Comparison of ENCODE assay signal across 8 cellular contexts in the genomic region with DNA sequence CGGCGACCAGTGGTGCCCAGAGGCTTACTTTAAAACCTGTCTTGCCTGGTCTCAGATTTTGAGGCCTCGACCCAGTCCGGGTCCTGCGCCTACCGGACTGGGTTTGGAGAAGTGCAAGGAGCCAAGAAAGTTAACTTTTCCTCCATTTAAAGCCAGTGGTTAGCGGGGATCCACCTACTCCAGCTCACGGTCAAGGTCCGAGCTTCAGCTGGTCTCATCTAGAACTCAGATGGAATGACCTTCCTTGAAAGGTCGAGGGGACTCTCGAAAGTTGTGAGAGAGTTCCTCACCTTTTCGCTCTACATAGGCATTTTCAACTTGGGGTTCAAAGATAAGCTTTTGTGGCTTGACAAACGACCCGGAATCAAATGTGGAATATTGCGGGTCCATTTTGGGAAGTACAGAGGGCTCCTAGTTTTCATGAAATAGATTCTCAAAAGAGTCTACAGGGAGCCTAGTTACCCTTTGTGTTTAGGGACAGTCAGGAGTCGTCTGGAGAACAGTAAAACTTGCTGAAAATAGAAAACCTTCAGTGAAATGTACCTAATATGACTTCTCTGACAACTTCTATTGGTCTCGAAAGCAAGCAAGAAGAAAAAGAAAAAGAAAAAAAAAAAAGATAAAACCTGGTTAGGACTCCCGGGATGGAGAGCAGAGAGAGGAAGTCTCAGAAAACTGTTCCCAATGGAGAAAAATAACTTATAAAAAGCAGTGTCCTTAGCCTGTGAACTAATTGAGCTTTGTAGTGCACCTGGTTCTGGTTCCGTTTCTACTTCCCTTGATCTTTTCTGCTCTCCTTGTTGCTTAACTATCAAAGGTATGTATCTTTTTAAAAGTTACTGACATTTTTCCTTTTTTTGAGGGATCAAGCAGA. TPM values are rescaled to one million over a fixed set of nuclear protein-coding genes. Genes with fewer than 3 reads are reported as not detected.
DNase-seq lines count a peak whose midpoint lies in the region; ATAC-seq and TF ChIP-seq lines count a peak whose summit lies in the region.

No MANE protein-coding gene starts in this region.

- H3K4me3 ChIP-seq in sigmoid colon, result peak overlapping the region; percentile 48 to 72 (median 63)

- TF ChIP-seq CTCF in sigmoid colon (IDR thresholded peaks at IDR 0.05), result no peak

- 12 to 14% methylated on average over 19 of the region's 19 CpGs for WGBS in sigmoid colon, 2 donors

- intact Hi-C loops in activated CD4-positive, alpha-beta memory T cell treated with anti-CD3 and anti-CD28 coated beads for 36 hours (cut with micrococcal nuclease), result loop anchor here (2.0 to 10.0 kb wide), 4 partner anchors 50 to 1009 kb away; a partner anchor contains a TSS
- intact Hi-C loops in sigmoid colon (cut with DNase I), result no loop called here

- H3K27ac Mint-ChIP-seq in activated CD4-positive, alpha-beta memory T cell treated with anti-CD3 and anti-CD28 coated beads for 36 hours, result no peak overlapping the region

- POLR2A ChIA-PET in activated CD4-positive, alpha-beta memory T cell treated with anti-CD3 and anti-CD28 coated beads for 36 hours (lab: Charles Lee), result interaction anchor here (0.5 to 0.9 kb wide), 2 partner anchors 125 to 726 kb away, joined by 3 to 4 read pairs; no protein-coding TSS in a partner anchor

- ATAC-seq in GM19328 (IDR thresholded peaks at IDR 0.05; ENCODE audit: unreplicated experiment) (no peak), HG02642 (IDR thresholded peaks at IDR 0.05; ENCODE audit: poor library complexity, unreplicated experiment) (no peak)
- ATAC-seq in activated CD4-positive, CD25-positive, alpha-beta regulatory T cell treated with anti-CD3 and anti-CD28 coated beads, Interleukin-2, amount 50 U/mL, for 24 hours, result no peak

- no peaks in the 10 kb centered on the region for H3K36me3 ChIP-seq in sigmoid colon

- H3K4me3 Mint-ChIP-seq in activated CD4-positive, alpha-beta memory T cell treated with anti-CD3 and anti-CD28 coated beads for 36 hours, result peak overlapping the region; percentile 90

- peak overlapping the region in 2 of 4 donors; percentile 34 to 47 for H3K27ac ChIP-seq in sigmoid colon

- H3K9me3 ChIP-seq in sigmoid colon, result no peaks in the 10 kb centered on the region

- CTCF ChIA-PET in activated CD4-positive, alpha-beta memory T cell treated with anti-CD3 and anti-CD28 coated beads for 36 hours (lab: Charles Lee), result no interaction called here

- DNase-seq in NCI-H748 treated with DMSO at 0.1 percent for 48 hours (lab: John Stamatoyannopoulos, UW) (peak; percentile 32), NCI-H748 (lab: John Stamatoyannopoulos, UW; ENCODE audit: unreplicated experiment) (no peak), hepatic stellate cell (ENCODE audit: low spot score) (peak; percentile 16), sigmoid colon (no peak)
- DNase-seq in activated CD4-positive, alpha-beta memory T cell treated with anti-CD3 and anti-CD28 coated beads for 36 hours, result no peak

- no peaks in the 10 kb centered on the region for H3K9me3 Mint-ChIP-seq in activated CD4-positive, alpha-beta memory T cell treated with anti-CD3 and anti-CD28 coated beads for 36 hours

- TF ChIP-seq POLR2A in sigmoid colon (IDR thresholded peaks at IDR 0.05), result no peak

- H3K4me1 Mint-ChIP-seq in activated CD4-positive, alpha-beta memory T cell treated with anti-CD3 and anti-CD28 coated beads for 36 hours (ENCODE audit: low read depth), result peaks cover 18% of the 10 kb centered on the region

- H3K36me3 Mint-ChIP-seq in activated CD4-positive, alpha-beta memory T cell treated with anti-CD3 and anti-CD28 coated beads for 36 hours, result no peaks in the 10 kb centered on the region

- peaks cover 0 to 23% (median 19%) of the 10 kb centered on the region in 4 donors for H3K4me1 ChIP-seq in sigmoid colon

- no peak for TF ChIP-seq EP300 in sigmoid colon (IDR thresholded peaks at IDR 0.05)

- H3K27me3 ChIP-seq in sigmoid colon, result peaks cover 19 to 45% (median 23%) of the 10 kb centered on the region in 3 donors

- peaks cover 7% of the 10 kb centered on the region for H3K27me3 Mint-ChIP-seq in activated CD4-positive, alpha-beta memory T cell treated with anti-CD3 and anti-CD28 coated beads for 36 hours

RNA-seq across cellular contexts. Expression of a gene that starts 1.4 kb away (rescaled TPM):
- total RNA-seq in activated CD4-positive, alpha-beta memory T cell treated with anti-CD3 and anti-CD28 coated beads for 36 hours, result 1 to 10 TPM; 1.3 to 1.5 TPM
- total RNA-seq in sigmoid colon, result 1 to 10 TPM; 4.7 to 6.4 (median 6.1) TPM
- polyA plus RNA-seq in sigmoid colon, result 1 to 10 TPM in 2 of 3 donors, under 1 TPM in 1; 0.69 to 1.9 (median 1.8) TPM

Comparison
In these comparisons a context has a peak if more than half of its experiments do, and no peak if none do; other contexts are left out.
1. DNase-seq: peak in NCI-H748 treated with DMSO at 0.1 percent for 48 hours (single experiment) and hepatic stellate cell (single experiment); none in NCI-H748 (single experiment), activated CD4-positive, alpha-beta memory T cell treated with anti-CD3 and anti-CD28 coated beads for 36 hours (single experiment) and sigmoid colon (single experiment).